In the genomic region with DNA sequence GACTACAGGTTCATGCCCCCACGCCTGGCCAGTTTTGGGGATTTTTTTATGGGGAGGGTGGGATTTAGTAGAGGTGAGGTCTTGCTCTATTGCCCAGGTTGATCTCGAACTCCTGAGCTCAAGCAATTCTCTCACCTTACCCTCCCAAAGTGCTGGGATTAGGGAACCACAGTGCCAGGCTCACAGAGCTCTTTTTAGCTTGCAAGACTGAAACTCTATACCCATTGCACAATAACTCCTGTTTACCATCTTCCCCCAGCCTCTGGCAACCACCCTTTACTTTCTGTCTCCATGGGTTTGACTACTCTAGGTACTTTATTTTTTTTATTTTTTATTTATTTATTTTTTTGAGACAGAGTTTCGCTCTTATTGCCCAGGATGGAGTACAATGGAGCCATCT, we compare ENCODE assay signal across 13 cellular contexts. TPM values are rescaled to one million over a fixed set of nuclear protein-coding genes. Genes with fewer than 3 reads are reported as not detected.
DNase-seq lines count a peak whose midpoint lies in the region; TF ChIP-seq lines count a peak whose summit lies in the region.
"Had no signal": no experiment of that assay in that cellular context is flagged by ENCODE, and none has a peak within 500 bp of the region (broad histone marks: within the 10 kb centered on the region; RNA-seq: fewer than 3 reads in every experiment).

No MANE protein-coding gene starts in this region.

- H3K27ac ChIP-seq in brain microvascular endothelial cell = peak overlapping the region; percentile 99
- peak overlapping the region; percentile 14 for H3K27ac ChIP-seq in rectal smooth muscle tissue (ENCODE audit: low read depth, low read length)
- H3K27ac ChIP-seq: cardiac muscle cell, SK-N-MC had no signal

- in situ Hi-C loops in brain microvascular endothelial cell (cut with HindIII; ENCODE audit: low pct_ligation_motif_present, low sequenced_read_pairs) = no loop called here

- no peak overlapping the region for H3K9ac ChIP-seq in rectal smooth muscle tissue (ENCODE audit: low read length)

- H3K4me3 ChIP-seq in brain microvascular endothelial cell (ENCODE audit: low read depth, low read length) = no peak overlapping the region
- no peak overlapping the region for H3K4me3 ChIP-seq in rectal smooth muscle tissue (ENCODE audit: low read length)
- H3K4me3 ChIP-seq: cardiac muscle cell, SK-N-MC had no signal

- H3K27me3 ChIP-seq in brain microvascular endothelial cell (replicated peaks) (no peaks in the 10 kb centered on the region), rectal smooth muscle tissue (ENCODE audit: control insufficient read depth, insufficient read depth, low read length) (no peaks in the 10 kb centered on the region)
- H3K27me3 ChIP-seq: cardiac muscle cell had no signal

- TF ChIP-seq CTCF in brain microvascular endothelial cell (IDR thresholded peaks at IDR 0.05; ENCODE audit: low read depth, low read length, missing control alignments) = no peak

- DNase-seq in NCI-H2171 treated with DMSO at 0.1 percent for 48 hours (lab: John Stamatoyannopoulos, UW) = peak; percentile 63
- DNase-seq in NCI-H2171 (lab: John Stamatoyannopoulos, UW) = no peak
- peak; percentile 33 for DNase-seq in NCI-H226
- no peak for DNase-seq in brain microvascular endothelial cell
- DNase-seq in NCI-H82 treated with DMSO at 0.1 percent for 48 hours (lab: John Stamatoyannopoulos, UW; ENCODE audit: unreplicated experiment) = no peak
- DNase-seq in amygdala (lab: John Stamatoyannopoulos, UW) = no peak
- DNase-seq in mucosa of gallbladder (ENCODE audit: low spot score) = no peak
- DNase-seq: activated CD8-positive, alpha-beta memory T cell treated with anti-CD3 and anti-CD28 coated beads for 24 hours; foreskin melanocyte; NCI-H345 had no signal

- H3K36me3 ChIP-seq in brain microvascular endothelial cell (replicated peaks) (no peaks in the 10 kb centered on the region), rectal smooth muscle tissue (ENCODE audit: control insufficient read depth, insufficient read depth, low read length) (no peaks in the 10 kb centered on the region)
- H3K36me3 ChIP-seq: cardiac muscle cell had no signal

- H3K4me1 ChIP-seq in rectal smooth muscle tissue (ENCODE audit: control insufficient read depth, insufficient read depth, low read length) = peaks cover 8% of the 10 kb centered on the region

RNA-seq across cellular contexts. Expression of gene CDK17, which starts 25.7 kb away (rescaled TPM):
- total RNA-seq in mucosa of gallbladder = 25.4 TPM

Comparison
In these comparisons a context has a peak if more than half of its experiments do, and no peak if none do; other contexts are left out.
1. DNase-seq: peak in NCI-H2171 treated with DMSO at 0.1 percent for 48 hours (single experiment) and NCI-H226 (single experiment); none in NCI-H2171 (single experiment), brain microvascular endothelial cell (single experiment), NCI-H82 treated with DMSO at 0.1 percent for 48 hours (single experiment), amygdala (0 of 56) and mucosa of gallbladder (single experiment).